In the genomic region with DNA sequence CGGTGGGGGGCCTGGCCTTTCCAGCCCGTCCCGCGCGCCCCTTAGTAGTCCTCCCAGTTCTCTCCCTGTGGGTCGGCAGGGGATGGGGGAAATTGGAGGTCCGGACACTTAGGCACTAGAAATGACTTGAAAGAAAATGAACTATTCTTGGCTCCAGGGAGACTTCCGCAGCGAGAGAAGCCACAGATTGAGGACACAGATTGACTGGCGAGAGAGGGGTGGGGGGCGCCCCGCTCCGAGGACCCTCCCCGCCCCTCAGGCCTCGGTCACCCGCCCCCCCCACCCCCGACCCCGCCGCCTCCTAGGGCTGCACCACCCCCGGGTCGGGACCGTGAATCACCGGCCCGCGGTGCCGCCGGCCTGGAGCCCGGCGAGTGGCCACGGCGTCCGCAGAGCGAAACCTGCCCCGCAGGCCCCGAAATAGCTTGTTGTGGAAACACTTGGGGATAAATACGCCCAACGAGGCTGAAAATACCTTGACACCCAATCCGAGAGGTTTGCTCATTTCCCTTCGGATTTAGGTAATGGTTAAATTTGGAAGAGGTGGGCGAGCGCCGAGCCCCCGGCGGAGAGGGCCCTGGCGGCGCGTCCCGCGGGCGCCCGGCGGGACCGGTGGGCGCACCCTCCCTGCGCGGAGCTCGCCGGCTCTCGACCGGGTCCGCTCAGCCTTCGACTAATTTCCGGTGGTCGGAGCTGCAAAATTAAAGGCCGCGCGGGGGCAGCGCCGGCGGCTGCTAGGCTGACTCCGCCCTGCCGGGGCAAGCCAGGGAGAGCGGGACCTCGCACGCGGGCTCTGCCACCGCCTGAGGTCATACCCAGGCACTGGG, we compare ENCODE assay signal across 8 cellular contexts. TPM values are rescaled to one million over a fixed set of nuclear protein-coding genes. Genes with fewer than 3 reads are reported as not detected.
DNase-seq lines count a peak whose midpoint lies in the region; ATAC-seq and TF ChIP-seq lines count a peak whose summit lies in the region.

A gene (minus strand): TSS at position 675 of the 827 bp plus-strand sequence. CDS start 3,438 bp downstream, outside the sequence.

- H3K9me3 Mint-ChIP-seq in endothelial cell (ENCODE audit: unreplicated experiment) (no peaks in the 10 kb centered on the region), nephron progenitor cell (no peaks in the 10 kb centered on the region)

- peak within 1 kb of the TSS; percentile 71 to 82 (median 74) for H3K27ac ChIP-seq in transverse colon

- in situ Hi-C loops in KBM-7 (cut with MboI; ENCODE audit: low pct_unique_long_range_greater_than_20kb, low sequenced_read_pairs), result loop anchor here (10.0 kb wide), 1 partner anchor 118 kb away; no protein-coding TSS in a partner anchor
- in situ Hi-C loops in transverse colon (cut with MboI; ENCODE audit: low pct_ligation_motif_present in 1 of 4, low pct_unique_long_range_greater_than_20kb in 1 of 4, low sequenced_read_pairs in 3 of 4), result no loop called here

- WGBS in transverse colon (ENCODE audit: low coverage in 1 of 2), 2 donors, result 2% methylated on average over 60 of the region's 77 CpGs; no CpG with 5 or more reads in 1 of the 2 donors

- no peak for TF ChIP-seq EP300 in transverse colon (IDR thresholded peaks at IDR 0.05; ENCODE audit: low read depth)

- DNase-seq in D341Med (ENCODE audit: low spot score) (peak; percentile 31), KBM-7 (peak; percentile 86), endothelial cell (ENCODE audit: low spot score) (peak; percentile 55), nephron progenitor cell (peak; percentile 68), transverse colon (peak; percentile 76), NCI-H2171 (lab: John Stamatoyannopoulos, UW) (no peak)
- peak; percentile 50 for DNase-seq in activated CD4-positive, alpha-beta T cell treated with anti-CD3 and anti-CD28 coated beads, Interleukin-2, amount 50 U/mL, for 1 hour

- peak within 1 kb of the TSS; percentile 27 to 64 (median 44) for H3K4me3 ChIP-seq in transverse colon

- H3K36me3 ChIP-seq in transverse colon, result no peaks in the 10 kb centered on the region

- H3K36me3 Mint-ChIP-seq in endothelial cell (ENCODE audit: low read depth, unreplicated experiment) (peaks cover 4% of the 10 kb centered on the region), nephron progenitor cell (ENCODE audit: low read depth) (no peaks in the 10 kb centered on the region)

- TF ChIP-seq POLR2A in transverse colon (IDR thresholded peaks at IDR 0.05), result no peak

- ATAC-seq in GM21381 (IDR thresholded peaks at IDR 0.05; ENCODE audit: unreplicated experiment), result peak; percentile 28

- H3K4me1 ChIP-seq in transverse colon, result peaks cover 12 to 58% (median 54%) of the 10 kb centered on the region in 4 donors

- peaks cover 21% of the 10 kb centered on the region for H3K4me1 Mint-ChIP-seq in endothelial cell (ENCODE audit: unreplicated experiment)
- H3K4me1 Mint-ChIP-seq in nephron progenitor cell, result peaks cover 36% of the 10 kb centered on the region

- H3K27ac Mint-ChIP-seq in endothelial cell (ENCODE audit: unreplicated experiment) (no peak within 1 kb of the TSS), nephron progenitor cell (no peak within 1 kb of the TSS)

- H3K4me3 Mint-ChIP-seq in endothelial cell (ENCODE audit: unreplicated experiment), result peak within 1 kb of the TSS; percentile 87
- peak within 1 kb of the TSS; percentile 78 for H3K4me3 Mint-ChIP-seq in nephron progenitor cell

- H3K27me3 Mint-ChIP-seq in endothelial cell (ENCODE audit: unreplicated experiment), result peaks cover 27% of the 10 kb centered on the region
- peaks cover 92% of the 10 kb centered on the region for H3K27me3 Mint-ChIP-seq in nephron progenitor cell (ENCODE audit: low read depth, poor library complexity)

- TF ChIP-seq CTCF in endothelial cell (IDR thresholded peaks at IDR 0.05; ENCODE audit: unreplicated experiment) (no peak), nephron progenitor cell (IDR thresholded peaks at IDR 0.05) (no peak), transverse colon (IDR thresholded peaks at IDR 0.05) (no peak)

- no peaks in the 10 kb centered on the region for H3K9me3 ChIP-seq in transverse colon

- intact Hi-C loops in transverse colon (cut with DNase I; ENCODE audit: low total_unique reads), result no loop called here

- peaks cover 83% of the 10 kb centered on the region for H3K27me3 ChIP-seq in transverse colon

RNA-seq across cellular contexts. Expression of the gene that starts here (rescaled TPM):
- 0.26 TPM for total RNA-seq in endothelial cell (ENCODE audit: unreplicated experiment)
- 10 to 100 TPM in 1 of 4 donors, 1 to 10 TPM in 3; 4.5 to 15.7 (median 9.2) TPM for total RNA-seq in transverse colon

Comparison
In these comparisons a context has a peak if more than half of its experiments do, and no peak if none do; other contexts are left out.
1. Peak in DNase-seq in endothelial cell; RNA of the gene not detected or under 1 TPM.